In the genomic region with DNA sequence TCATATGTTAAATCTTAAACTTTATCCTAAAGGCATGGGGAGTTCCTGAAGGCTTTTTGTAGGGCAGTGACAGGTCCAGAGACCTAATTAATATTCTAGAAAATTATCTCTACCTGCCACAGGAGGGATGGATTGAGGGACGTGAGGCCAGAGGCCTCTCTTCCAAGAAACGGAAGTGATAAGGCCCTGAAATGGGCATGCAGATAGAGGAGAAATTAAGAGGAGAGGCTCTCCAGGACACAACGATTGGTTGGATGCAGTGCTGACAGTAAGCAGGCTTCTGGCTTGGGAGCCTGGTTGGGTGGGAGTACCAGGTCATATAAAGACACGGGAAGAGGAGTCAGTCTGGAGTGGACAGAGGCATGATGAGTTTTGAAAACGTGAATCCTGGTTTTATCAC, we compare ENCODE assay signal across 17 cellular contexts. TPM values are rescaled to one million over a fixed set of nuclear protein-coding genes. Genes with fewer than 3 reads are reported as not detected.
A peak's percentile ranks its signal among the peaks of the same experiment; 100 is the strongest.
DNase-seq lines count a peak whose midpoint lies in the region; ATAC-seq and TF ChIP-seq lines count a peak whose summit lies in the region.
"Had no signal": no experiment of that assay in that cellular context is flagged by ENCODE, and none has a peak within 500 bp of the region (broad histone marks: within the 10 kb centered on the region; RNA-seq: fewer than 3 reads in every experiment).

No MANE protein-coding gene starts in this region.

- no peaks in the 10 kb centered on the region for H3K27me3 Mint-ChIP-seq in Calu3 (ENCODE audit: unreplicated experiment)
- peaks cover 2% of the 10 kb centered on the region for H3K27me3 Mint-ChIP-seq in IgD-negative memory B cell
- no peaks in the 10 kb centered on the region for H3K27me3 Mint-ChIP-seq in activated B cell treated with CpG ODN at 0.5 μM for 24 hours
- peaks cover 8% of the 10 kb centered on the region for H3K27me3 Mint-ChIP-seq in neural crest cell (ENCODE audit: low read depth)
- no peaks in the 10 kb centered on the region for H3K27me3 Mint-ChIP-seq in osteocyte (ENCODE audit: unreplicated experiment)

- POLR2A ChIA-PET in activated B cell treated with CpG ODN at 0.5 μM for 24 hours (lab: Charles Lee) = interaction anchor here (0.5 kb wide), 1 partner anchor 128 kb away, joined by 7 read pairs; no protein-coding TSS in a partner anchor

- TF ChIP-seq CTCF in Calu3 (IDR thresholded peaks at IDR 0.05; ENCODE audit: unreplicated experiment) (no peak), activated B cell treated with CpG ODN at 0.5 μM for 24 hours (IDR thresholded peaks at IDR 0.05) (no peak), neural crest cell (conservative IDR thresholded peaks at IDR 0.05) (no peak), osteocyte (IDR thresholded peaks at IDR 0.05) (no peak)

- intact Hi-C loops in Calu3 (cut with micrococcal nuclease; ENCODE audit: unreplicated experiment) = no loop called here
- intact Hi-C loops in activated B cell treated with CpG ODN at 0.5 μM for 24 hours (cut with micrococcal nuclease) = loop anchor here (10.0 kb wide), 1 partner anchor 1181 kb away; no protein-coding TSS in a partner anchor

- no peak overlapping the region for H3K4me3 Mint-ChIP-seq in Calu3 (ENCODE audit: low read depth, unreplicated experiment)
- H3K4me3 Mint-ChIP-seq in IgD-negative memory B cell = peak overlapping the region in 1 of 4 donors; percentile 58
- no peak overlapping the region for H3K4me3 Mint-ChIP-seq in activated B cell treated with CpG ODN at 0.5 μM for 24 hours
- peak overlapping the region; percentile 39 for H3K4me3 Mint-ChIP-seq in neural crest cell
- H3K4me3 Mint-ChIP-seq in osteocyte (ENCODE audit: unreplicated experiment) = no peak overlapping the region

- H3K27ac Mint-ChIP-seq in Calu3 (ENCODE audit: unreplicated experiment) (peak overlapping the region; percentile 6), IgD-negative memory B cell (peak overlapping the region in 2 of 3 donors; percentile 2 to 28), activated B cell treated with CpG ODN at 0.5 μM for 24 hours (peak overlapping the region; percentile 4), neural crest cell (ENCODE audit: unreplicated experiment) (no peak overlapping the region), osteocyte (ENCODE audit: unreplicated experiment) (no peak overlapping the region)

- no peak for ATAC-seq in activated B cell treated with CpG ODN at 0.5 μM for 24 hours (ENCODE audit: low read depth)
- ATAC-seq in GM21515 (IDR thresholded peaks at IDR 0.05; ENCODE audit: unreplicated experiment) = no peak
- ATAC-seq in GM18517 (IDR thresholded peaks at IDR 0.05; ENCODE audit: unreplicated experiment) = no peak

- CTCF ChIA-PET in Calu3 (lab: Charles Lee) = interaction anchor here (0.7 kb wide), 1 partner anchor 194 kb away, joined by 4 read pairs; no protein-coding TSS in a partner anchor
- CTCF ChIA-PET in activated B cell treated with CpG ODN at 0.5 μM for 24 hours (lab: Charles Lee) = no interaction called here

- H3K9me3 Mint-ChIP-seq in Calu3 (ENCODE audit: low read depth, unreplicated experiment) (no peaks in the 10 kb centered on the region), IgD-negative memory B cell (no peaks in the 10 kb centered on the region), activated B cell treated with CpG ODN at 0.5 μM for 24 hours (no peaks in the 10 kb centered on the region), neural crest cell (no peaks in the 10 kb centered on the region), osteocyte (ENCODE audit: unreplicated experiment) (no peaks in the 10 kb centered on the region)
- H3K9me3 Mint-ChIP-seq: CD4-positive, CD25-positive, alpha-beta regulatory T cell had no signal

- H3K36me3 Mint-ChIP-seq in Calu3 (ENCODE audit: insufficient read depth, unreplicated experiment) = peaks cover 43% of the 10 kb centered on the region
- H3K36me3 Mint-ChIP-seq in IgD-negative memory B cell = no peaks in the 10 kb centered on the region
- peaks cover 8% of the 10 kb centered on the region for H3K36me3 Mint-ChIP-seq in activated B cell treated with CpG ODN at 0.5 μM for 24 hours (ENCODE audit: low read depth)
- H3K36me3 Mint-ChIP-seq in neural crest cell (ENCODE audit: low read depth) = no peaks in the 10 kb centered on the region
- H3K36me3 Mint-ChIP-seq in osteocyte (ENCODE audit: unreplicated experiment) = no peaks in the 10 kb centered on the region
- H3K36me3 Mint-ChIP-seq: CD4-positive, CD25-positive, alpha-beta regulatory T cell had no signal

- DNase-seq in Calu3 (no peak), activated B cell treated with CpG ODN at 0.5 μM for 24 hours (no peak), neural crest cell (ENCODE audit: low read depth, low spot score) (no peak), osteocyte (ENCODE audit: extremely low spot score, unreplicated experiment) (no peak)
- DNase-seq: CD4-positive, CD25-positive, alpha-beta regulatory T cell; DMS79 treated with DMSO at 0.1 percent for 48 hours; Karpas-422; MM.1S; NCI-H1105; NCI-H1694 treated with DMSO at 0.1 percent for 48 hours; NCI-H226; NCI-H524 treated with DMSO at 0.1 percent for 48 hours; SHP77 treated with DMSO at 0.1 percent for 48 hours had no signal

- H3K4me1 Mint-ChIP-seq in Calu3 (ENCODE audit: low read depth, unreplicated experiment) (peaks cover 25% of the 10 kb centered on the region), IgD-negative memory B cell (peaks cover 17 to 35% (median 22%) of the 10 kb centered on the region in 3 donors), activated B cell treated with CpG ODN at 0.5 μM for 24 hours (peaks cover 40% of the 10 kb centered on the region), neural crest cell (peaks cover 37% of the 10 kb centered on the region), osteocyte (ENCODE audit: unreplicated experiment) (peaks cover 20% of the 10 kb centered on the region)

- no TSS peak for BruUV-seq in Calu3 (replicated peaks; lab: Mats Ljungman, UMichigan)

RNA-seq across cellular contexts. Expression of a gene that starts 3.1 kb away (rescaled TPM):
- total RNA-seq in Calu3 (2022) (9.3 and 11.5 TPM in 2 replicates), activated B cell treated with CpG ODN at 0.5 μM for 24 hours (19.5 and 22.7 TPM in 2 replicates), neural crest cell (13.7 and 15.0 TPM in 2 replicates), osteocyte (16.7 and 17.1 TPM in 2 replicates)
- 19.9 TPM for polyA plus RNA-seq in IgD-negative memory B cell

RNA-seq across cellular contexts. Expression of a gene that starts 3.8 kb away (rescaled TPM):
- total RNA-seq in Calu3 (2022) = 71.8 and 74.5 TPM in 2 replicates
- polyA plus RNA-seq in IgD-negative memory B cell = 0.23 TPM
- total RNA-seq in activated B cell treated with CpG ODN at 0.5 μM for 24 hours = 0.86 and 1.5 TPM in 2 replicates
- 5.5 and 5.6 TPM in 2 replicates for total RNA-seq in neural crest cell
- total RNA-seq in osteocyte = 8.8 and 9.1 TPM in 2 replicates
- total RNA-seq: OCI-LY7 had no signal

Comparison
In these comparisons a context has a peak if more than half of its experiments do, and no peak if none do; other contexts are left out.
1. H3K27ac Mint-ChIP-seq: peak in Calu3 (single experiment), IgD-negative memory B cell (2 of 3) and activated B cell treated with CpG ODN at 0.5 μM for 24 hours (single experiment); none in neural crest cell (single experiment) and osteocyte (single experiment).